8 cellular contexts compared by ENCODE assay signal in the genomic region with DNA sequence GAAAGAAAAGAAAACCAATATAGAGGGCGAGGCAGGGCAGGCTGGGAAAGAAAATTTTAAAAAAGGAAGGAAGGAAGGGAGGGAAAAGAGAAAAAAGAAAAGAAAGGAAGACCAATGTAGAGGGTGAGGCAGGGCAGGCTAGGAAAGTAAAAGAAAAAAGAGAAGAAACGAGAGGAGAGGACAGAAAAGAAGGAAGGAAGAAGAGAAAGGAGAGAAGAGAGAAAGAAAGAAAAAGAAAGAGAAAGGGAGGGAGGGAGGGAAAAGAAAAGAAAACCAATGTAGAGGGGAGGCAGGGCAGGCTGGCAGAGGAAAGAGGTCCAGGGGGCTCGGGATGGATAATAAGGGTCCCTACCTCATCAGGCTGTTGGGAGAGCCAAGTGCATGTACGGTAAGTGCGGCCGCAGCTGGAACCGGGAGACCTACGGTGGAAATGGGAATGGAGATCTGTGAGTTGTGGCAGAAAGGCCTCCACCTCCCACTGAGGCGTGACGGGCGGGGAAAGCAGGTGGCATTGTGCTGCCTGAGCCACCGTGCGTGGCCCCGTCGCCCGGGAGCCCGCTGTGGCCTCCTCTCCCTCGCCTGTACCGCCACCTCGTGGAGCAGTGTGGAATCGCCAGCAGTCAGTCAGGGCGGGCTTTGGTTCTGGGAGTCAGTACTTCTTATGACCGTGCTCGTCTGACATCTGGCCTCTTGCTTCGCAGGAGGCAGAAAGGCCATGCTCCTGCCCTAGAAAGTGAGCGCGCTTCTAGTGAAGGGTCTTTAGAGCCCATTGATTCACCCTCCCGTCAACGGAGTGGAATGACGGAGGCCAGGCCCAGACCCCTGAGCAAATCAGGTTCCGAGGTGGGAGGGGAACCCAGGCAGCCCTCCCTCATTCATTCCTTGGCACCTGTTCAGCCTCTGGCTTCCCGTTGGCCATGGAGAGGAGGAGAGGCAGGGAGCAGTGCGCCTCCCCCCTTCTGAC. TPM values are rescaled to one million over a fixed set of nuclear protein-coding genes. Genes with fewer than 3 reads are reported as not detected.
A peak's percentile ranks its signal among the peaks of the same experiment; 100 is the strongest.
DNase-seq lines count a peak whose midpoint lies in the region; ATAC-seq and TF ChIP-seq lines count a peak whose summit lies in the region.

No MANE protein-coding gene starts in this region.

- peak; percentile 94 for ATAC-seq in HG02759 (IDR thresholded peaks at IDR 0.05; ENCODE audit: unreplicated experiment)
- peak; percentile 99 for ATAC-seq in activated naive CD8-positive, alpha-beta T cell treated with anti-CD3 and anti-CD28 coated beads, Interleukin-2, amount 10 ng/mL, durations not matched to agents 7 days and 5 days (ENCODE audit: low read depth)
- peak; percentile 89 to 98 (median 94) for ATAC-seq in heart right ventricle
- ATAC-seq in psoas muscle = peak; percentile 99 to 100 (median 99)

- no peak overlapping the region for H3K27ac Mint-ChIP-seq in activated naive CD8-positive, alpha-beta T cell treated with anti-CD3 and anti-CD28 coated beads, Interleukin-2, amount 10 ng/mL, durations not matched to agents 7 days and 5 days

- H3K9me3 Mint-ChIP-seq in activated naive CD8-positive, alpha-beta T cell treated with anti-CD3 and anti-CD28 coated beads, Interleukin-2, amount 10 ng/mL, durations not matched to agents 7 days and 5 days = no peaks in the 10 kb centered on the region

- H3K36me3 Mint-ChIP-seq in activated naive CD8-positive, alpha-beta T cell treated with anti-CD3 and anti-CD28 coated beads, Interleukin-2, amount 10 ng/mL, durations not matched to agents 7 days and 5 days = no peaks in the 10 kb centered on the region

- peaks cover 0 to 43% (median 33%) of the 10 kb centered on the region in 7 donors for H3K27me3 ChIP-seq in heart right ventricle
- H3K27me3 ChIP-seq in psoas muscle (ENCODE audit: insufficient read depth in 3 of 3, low read length in 2 of 3) = peaks cover 0 to 12% (median 6%) of the 10 kb centered on the region in 3 donors
- no peaks in the 10 kb centered on the region for H3K27me3 ChIP-seq in uterus

- H3K27me3 Mint-ChIP-seq in activated naive CD8-positive, alpha-beta T cell treated with anti-CD3 and anti-CD28 coated beads, Interleukin-2, amount 10 ng/mL, durations not matched to agents 7 days and 5 days = peaks cover 41% of the 10 kb centered on the region

- DNase-seq in NCI-H146 (lab: John Stamatoyannopoulos, UW) (peak; percentile 86), SW 1271 (lab: John Stamatoyannopoulos, UW) (peak; percentile 57 to 81), heart right ventricle (peak; percentile 83 to 88), psoas muscle (peak; percentile 85 to 91), uterus (peak; percentile 72 to 85)
- DNase-seq in activated naive CD8-positive, alpha-beta T cell treated with anti-CD3 and anti-CD28 coated beads, Interleukin-2, amount 10 ng/mL, durations not matched to agents 7 days and 5 days = peak; percentile 97

- H3K4me1 ChIP-seq in heart right ventricle (peaks cover 0 to 10% (median 8%) of the 10 kb centered on the region in 9 donors), psoas muscle (peaks cover 4% of the 10 kb centered on the region), uterus (peaks cover 0 to 5% of the 10 kb centered on the region in 2 donors)

- H3K4me3 ChIP-seq in heart right ventricle (peak overlapping the region in 6 of 10 donors; percentile 10 to 29 (median 26)), psoas muscle (peak overlapping the region; percentile 44), uterus (no peak overlapping the region)

- TF ChIP-seq CTCF in GM12874 (IDR thresholded peaks at IDR 0.05; ENCODE audit: insufficient read depth, low read depth, low read length) (peak; percentile 98), heart right ventricle (IDR thresholded peaks at IDR 0.05) (peak; percentile 94 to 99 (median 99)), psoas muscle (IDR thresholded peaks at IDR 0.05) (peak; percentile 99), uterus (IDR thresholded peaks at IDR 0.05) (peak; percentile 98 to 99 (median 98))

- H3K27ac ChIP-seq in heart right ventricle (no peak overlapping the region), psoas muscle (no peak overlapping the region), uterus (no peak overlapping the region)

- no peaks in the 10 kb centered on the region for H3K36me3 ChIP-seq in heart right ventricle
- no peaks in the 10 kb centered on the region for H3K36me3 ChIP-seq in psoas muscle (ENCODE audit: insufficient read depth in 1 of 2, low read depth in 1 of 2)
- no peaks in the 10 kb centered on the region for H3K36me3 ChIP-seq in uterus

- TF ChIP-seq POLR2A in uterus (IDR thresholded peaks at IDR 0.05) = peak in 1 of 2 donors; percentile 19

- H3K9me3 ChIP-seq in heart right ventricle = no peaks in the 10 kb centered on the region
- no peaks in the 10 kb centered on the region for H3K9me3 ChIP-seq in psoas muscle
- no peaks in the 10 kb centered on the region for H3K9me3 ChIP-seq in uterus

- intact Hi-C loops in heart right ventricle (cut with DNase I) (loop anchor here in 9 of 10 donors (1.0 to 5.0 kb wide), 4 partner anchors 87 to 89 kb away; no protein-coding TSS in a partner anchor), psoas muscle (cut with DNase I) (loop anchor here (1.0 to 2.0 kb wide), 3 partner anchors 49 to 88 kb away; no protein-coding TSS in a partner anchor), uterus (cut with DNase I; ENCODE audit: low total_unique reads) (loop anchor here (5.0 kb wide), 1 partner anchor 92 kb away; no protein-coding TSS in a partner anchor)

- peak overlapping the region; percentile 41 for H3K4me3 Mint-ChIP-seq in activated naive CD8-positive, alpha-beta T cell treated with anti-CD3 and anti-CD28 coated beads, Interleukin-2, amount 10 ng/mL, durations not matched to agents 7 days and 5 days

- 7 to 9% methylated on average over 33 of the region's 33 CpGs for WGBS in heart right ventricle, 2 donors
- 7 to 11% (median 9%) methylated on average over 29 to 33 of the region's 33 CpGs for WGBS in psoas muscle, 3 donors

- H3K4me1 Mint-ChIP-seq in activated naive CD8-positive, alpha-beta T cell treated with anti-CD3 and anti-CD28 coated beads, Interleukin-2, amount 10 ng/mL, durations not matched to agents 7 days and 5 days = peaks cover 5% of the 10 kb centered on the region

- POLR2A ChIA-PET in activated naive CD8-positive, alpha-beta T cell treated with anti-CD3 and anti-CD28 coated beads, Interleukin-2, amount 10 ng/mL, durations not matched to agents 7 days and 5 days (lab: Charles Lee) = no interaction called here

RNA-seq across cellular contexts. Expression of gene NHP2, which starts 10.4 kb away (rescaled TPM):
- 100 to 1,000 TPM; 113 to 124 TPM for total RNA-seq in activated naive CD8-positive, alpha-beta T cell treated with anti-CD3 and anti-CD28 coated beads, Interleukin-2, amount 10 ng/mL, durations not matched to agents 7 days and 5 days
- 10 to 100 TPM; 66.7 to 95.8 (median 74.5) TPM for total RNA-seq in heart right ventricle
- polyA plus RNA-seq in heart right ventricle = 100 to 1,000 TPM in 1 of 2 donors, 10 to 100 TPM in 1; 59.8 to 272 TPM
- 100 to 1,000 TPM in 2 of 4 donors, 10 to 100 TPM in 2; 86.9 to 131 (median 96.0) TPM for total RNA-seq in psoas muscle
- polyA plus RNA-seq in psoas muscle = 100 to 1,000 TPM; 132 to 301 (median 147) TPM
- 100 to 1,000 TPM in 3 of 4 donors, 10 to 100 TPM in 1; 83.4 to 180 (median 147) TPM for total RNA-seq in uterus

RNA-seq across cellular contexts. Expression of gene GMCL2, which starts 23.1 kb away (rescaled TPM):
- not detected for total RNA-seq in activated naive CD8-positive, alpha-beta T cell treated with anti-CD3 and anti-CD28 coated beads, Interleukin-2, amount 10 ng/mL, durations not matched to agents 7 days and 5 days
- not detected for total RNA-seq in heart right ventricle
- not detected for polyA plus RNA-seq in heart right ventricle
- not detected for total RNA-seq in psoas muscle
- not detected for polyA plus RNA-seq in psoas muscle
- total RNA-seq in uterus = not detected

RNA-seq across cellular contexts. Expression of gene RMND5B, which starts 33.2 kb away (rescaled TPM):
- total RNA-seq in activated naive CD8-positive, alpha-beta T cell treated with anti-CD3 and anti-CD28 coated beads, Interleukin-2, amount 10 ng/mL, durations not matched to agents 7 days and 5 days = 10 to 100 TPM; 11.4 to 12.5 TPM
- 10 to 100 TPM; 29.1 to 38.5 (median 32.8) TPM for total RNA-seq in heart right ventricle
- polyA plus RNA-seq in heart right ventricle = 10 to 100 TPM; 29.3 to 34.2 TPM
- 10 to 100 TPM; 48.0 to 54.9 (median 50.8) TPM for total RNA-seq in psoas muscle
- 10 to 100 TPM; 43.5 to 80.2 (median 55.9) TPM for polyA plus RNA-seq in psoas muscle
- 10 to 100 TPM; 29.7 to 52.3 (median 39.9) TPM for total RNA-seq in uterus

RNA-seq across cellular contexts. Expression of gene HNRNPAB, which starts 40.3 kb away (rescaled TPM):
- 100 to 1,000 TPM; 183 to 198 TPM for total RNA-seq in activated naive CD8-positive, alpha-beta T cell treated with anti-CD3 and anti-CD28 coated beads, Interleukin-2, amount 10 ng/mL, durations not matched to agents 7 days and 5 days
- total RNA-seq in heart right ventricle = 100 to 1,000 TPM in 2 of 10 donors, 10 to 100 TPM in 8; 70.8 to 132 (median 81.4) TPM
- 100 to 1,000 TPM in 1 of 2 donors, 10 to 100 TPM in 1; 84.6 to 140 TPM for polyA plus RNA-seq in heart right ventricle
- total RNA-seq in psoas muscle = 100 to 1,000 TPM in 3 of 4 donors, 10 to 100 TPM in 1; 74.1 to 210 (median 140) TPM
- polyA plus RNA-seq in psoas muscle = 100 to 1,000 TPM in 2 of 3 donors, 10 to 100 TPM in 1; 97.5 to 243 (median 181) TPM
- total RNA-seq in uterus = 100 to 1,000 TPM in 1 of 4 donors, 10 to 100 TPM in 3; 45.1 to 112 (median 73.4) TPM

RNA-seq across cellular contexts. Expression of gene N4BP3, which starts 50.7 kb away (rescaled TPM):
- total RNA-seq in activated naive CD8-positive, alpha-beta T cell treated with anti-CD3 and anti-CD28 coated beads, Interleukin-2, amount 10 ng/mL, durations not matched to agents 7 days and 5 days = 1 to 10 TPM; 5.3 to 5.4 TPM
- total RNA-seq in heart right ventricle (1 to 10 TPM; 1.1 to 5.5 (median 2.5) TPM), psoas muscle (1 to 10 TPM; 1.6 to 3.7 (median 3.2) TPM), uterus (1 to 10 TPM in 3 of 4 donors, under 1 TPM in 1; 0.59 to 9.6 (median 1.6) TPM)
- polyA plus RNA-seq in heart right ventricle (1 to 10 TPM; 2.9 to 3.4 TPM), psoas muscle (1 to 10 TPM; 2.2 to 4.0 (median 2.3) TPM)

Comparison
In these comparisons a context has a peak if more than half of its experiments do, and no peak if none do; other contexts are left out.
1. H3K4me3 ChIP-seq: peak in heart right ventricle (6 of 10) and psoas muscle (single experiment); none in uterus (0 of 2).
2. Peak in every context shown above with its lines, with median percentiles within 50 percentile points of each other: CTCF ChIP-seq, ATAC-seq and DNase-seq.